11 cellular contexts compared by ENCODE assay signal in the genomic region with DNA sequence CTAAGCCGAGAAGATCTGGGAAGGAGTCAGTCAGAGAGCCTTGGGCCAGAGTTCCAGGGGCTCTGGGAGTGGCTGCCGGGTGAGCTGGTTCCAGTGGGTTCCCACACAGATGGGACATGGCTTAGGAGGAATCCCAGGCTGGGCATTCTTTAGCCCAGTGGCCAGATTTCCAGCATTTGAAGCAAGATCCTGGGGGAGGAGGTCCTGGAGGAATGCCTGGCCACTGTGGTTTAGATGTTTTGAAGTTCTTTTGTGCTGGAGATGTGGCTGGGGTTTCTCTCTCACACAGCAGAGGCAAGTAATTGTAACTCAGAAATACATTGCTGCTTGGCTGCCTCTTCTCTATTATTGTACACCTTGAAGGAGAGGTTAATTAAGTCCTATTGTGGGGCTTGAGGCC. TPM values are rescaled to one million over a fixed set of nuclear protein-coding genes. Genes with fewer than 3 reads are reported as not detected.
DNase-seq lines count a peak whose midpoint lies in the region; ATAC-seq and TF ChIP-seq lines count a peak whose summit lies in the region.
"Not testable (repeated sequence)": the region's sequence is repeated elsewhere in the genome, so short reads cannot be mapped to it uniquely, and the experiment has no call there.
"Had no signal": no experiment of that assay in that cellular context is flagged by ENCODE, and none has a peak within 500 bp of the region (broad histone marks: within the 10 kb centered on the region; RNA-seq: fewer than 3 reads in every experiment).

No MANE protein-coding gene starts in this region.

- H3K4me1 Mint-ChIP-seq in stimulated activated memory B cell treated with anti-CD40 and anti-IgM and Interleukin-4, amounts not matched to agents 10 μg/mL and 1 μg/mL and 100 μg/mL, for 72 hours: not testable (repeated sequence)

- H3K27ac Mint-ChIP-seq in stimulated activated memory B cell treated with anti-CD40 and anti-IgM and Interleukin-4, amounts not matched to agents 10 μg/mL and 1 μg/mL and 100 μg/mL, for 72 hours: peak overlapping the region; percentile 6

- H3K4me3 ChIP-seq in fibroblast of mammary gland (ENCODE audit: control insufficient read depth, low read depth, low read length): not testable (repeated sequence)

- H3K9me3 Mint-ChIP-seq in stimulated activated memory B cell treated with anti-CD40 and anti-IgM and Interleukin-4, amounts not matched to agents 10 μg/mL and 1 μg/mL and 100 μg/mL, for 72 hours: peaks cover 28% of the 10 kb centered on the region

- DNase-seq in AG20443 (ENCODE audit: low spot score): peak; percentile 16
- DNase-seq in HT1080 (ENCODE audit: low read depth): peak; percentile 49
- peak; percentile 33 for DNase-seq in NCI-H226
- DNase-seq in astrocyte of the hippocampus (ENCODE audit: low read depth, low spot score): peak; percentile 89
- peak; percentile 41 for DNase-seq in fibroblast of mammary gland (ENCODE audit: low read depth)
- DNase-seq in myocyte (ENCODE audit: low read depth): peak; percentile 89

- ATAC-seq in stimulated activated memory B cell treated with anti-CD40 and anti-IgM and Interleukin-4, amounts not matched to agents 10 μg/mL and 1 μg/mL and 100 μg/mL, for 72 hours: not testable (repeated sequence)

- H3K36me3 Mint-ChIP-seq in stimulated activated memory B cell treated with anti-CD40 and anti-IgM and Interleukin-4, amounts not matched to agents 10 μg/mL and 1 μg/mL and 100 μg/mL, for 72 hours: peaks cover 50% of the 10 kb centered on the region

- not testable (repeated sequence) for TF ChIP-seq CTCF in fibroblast of mammary gland (conservative IDR thresholded peaks at IDR 0.05; ENCODE audit: control insufficient read depth, insufficient read depth, low read depth, low read length)

- not testable (repeated sequence) for H3K4me3 Mint-ChIP-seq in stimulated activated memory B cell treated with anti-CD40 and anti-IgM and Interleukin-4, amounts not matched to agents 10 μg/mL and 1 μg/mL and 100 μg/mL, for 72 hours

- not testable (repeated sequence) for H3K27me3 Mint-ChIP-seq in stimulated activated memory B cell treated with anti-CD40 and anti-IgM and Interleukin-4, amounts not matched to agents 10 μg/mL and 1 μg/mL and 100 μg/mL, for 72 hours

RNA-seq across cellular contexts. Expression of gene ERMN, which starts 15.8 kb away (rescaled TPM):
- total RNA-seq in HT1080 (2014; rRNA removed; shearing (Covaris generic)): 0.03 and 0.06 TPM in 2 replicates
- 0.14 and 0.16 TPM in 2 replicates for polyA plus RNA-seq in HT1080 (2015; cell fraction: cytosol; rRNA removed)
- polyA plus RNA-seq in HT1080 (2015; cell fraction: nucleus; rRNA removed): 0.28 and 1.2 TPM in 2 replicates
- total RNA-seq in myocyte: 0.62 and 0.78 TPM in 2 replicates
- polyA plus RNA-seq in myocyte (2012): 0.19 TPM
- total RNA-seq: A172, HepG2, HFFc6 had no signal
- polyA plus RNA-seq: BJ, HepG2 had no signal

Comparison
In these comparisons a context has a peak if more than half of its experiments do, and no peak if none do; other contexts are left out.
1. DNase-seq: peak in every context shown above with its lines; median percentile 89 in astrocyte of the hippocampus; 89 in myocyte; 49 in HT1080; 41 in fibroblast of mammary gland; 33 in NCI-H226; 16 in AG20443.